20 cellular contexts compared by ENCODE assay signal in the genomic region with DNA sequence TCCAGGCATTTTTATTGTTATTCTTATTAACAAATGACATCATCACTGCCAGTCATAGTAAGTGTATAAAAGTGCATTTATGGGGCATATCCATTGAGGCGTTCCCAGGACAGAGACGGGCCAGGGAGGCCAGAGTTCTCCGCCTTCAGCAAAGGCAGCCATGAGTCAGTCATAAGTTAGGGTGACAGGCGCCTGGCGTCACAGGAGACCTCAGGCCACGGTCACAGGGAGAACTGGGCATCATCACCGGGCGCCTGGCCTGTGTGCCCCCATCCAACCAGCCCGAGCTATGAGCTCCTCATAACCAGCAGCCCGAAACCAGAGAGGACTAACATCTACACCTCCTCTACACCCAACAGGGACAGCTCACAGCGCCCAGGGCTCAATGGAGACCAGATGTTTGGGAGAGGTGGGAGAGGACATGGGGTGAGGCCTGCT.
DNase-seq lines count a peak whose midpoint lies in the region; ATAC-seq, FAIRE-seq and TF ChIP-seq lines count a peak whose summit lies in the region.
"Had no signal": no experiment of that assay in that cellular context is flagged by ENCODE, and none has a peak within 500 bp of the region (broad histone marks: within the 10 kb centered on the region; RNA-seq: fewer than 3 reads in every experiment).

No MANE protein-coding gene starts in this region.

- no peak for FAIRE-seq in kidney (lab: Jason Lieb, UNC)
- FAIRE-seq: endothelial cell of umbilical vein, GM18507 had no signal

- peaks cover 2 to 7% of the 10 kb centered on the region in 2 donors for H3K9me3 ChIP-seq in kidney (ENCODE audit: control insufficient read depth in 1 of 2, low read length in 2 of 2)
- no peaks in the 10 kb centered on the region for H3K9me3 ChIP-seq in suprapubic skin
- H3K9me3 ChIP-seq: thoracic aorta had no signal

- H3K36me3 ChIP-seq in kidney (ENCODE audit: control insufficient read depth in 1 of 2, insufficient read depth in 2 of 2, low read length in 2 of 2) (no peaks in the 10 kb centered on the region), suprapubic skin (no peaks in the 10 kb centered on the region)
- H3K36me3 ChIP-seq: brain microvascular endothelial cell, thoracic aorta had no signal

- H3K9ac ChIP-seq in kidney (ENCODE audit: low read length in 2 of 2), result no peak overlapping the region

- no peak for TF ChIP-seq EP300 in suprapubic skin (IDR thresholded peaks at IDR 0.05)

- peaks cover 25% of the 10 kb centered on the region for H3K27me3 ChIP-seq in suprapubic skin
- H3K27me3 ChIP-seq: brain microvascular endothelial cell had no signal

- no peak for TF ChIP-seq CTCF in kidney (IDR thresholded peaks at IDR 0.05; ENCODE audit: borderline replicate concordance, extremely low read depth, insufficient read depth)
- no peak for TF ChIP-seq CTCF in suprapubic skin (IDR thresholded peaks at IDR 0.05)

- 85% methylated on average over 11 of the region's 11 CpGs for WGBS in suprapubic skin

- no peak overlapping the region for H3K4me3 ChIP-seq in kidney (ENCODE audit: low read length in 2 of 2)
- no peak overlapping the region for H3K4me3 ChIP-seq in suprapubic skin
- H3K4me3 ChIP-seq: thoracic aorta had no signal

- DNase-seq in H4 (ENCODE audit: low spot score) (peak; percentile 31), RPMI7951 (ENCODE audit: low read depth) (peak; percentile 70), kidney (peak; percentile 48), suprapubic skin (ENCODE audit: low spot score in 2 of 2) (peak; percentile 48 to 56), NCI-H1436 treated with DMSO at 0.1 percent for 48 hours (lab: John Stamatoyannopoulos, UW) (no peak), DMS53 (lab: John Stamatoyannopoulos, UW) (no peak)
- DNase-seq: activated CD4-positive, alpha-beta memory T cell treated with anti-CD3 and anti-CD28 coated beads, Interleukin-2, amount 10 ng/mL, durations not matched to agents 7 days and 5 days; activated T-cell treated with anti-CD3 and anti-CD28 coated beads, Interleukin-2, amount 50 U/mL, for 4 hours; brain microvascular endothelial cell; cortex of kidney; foreskin fibroblast; kidney glomerular epithelial cell; midbrain; NCI-H2171; SHP77 treated with DMSO at 0.1 percent for 48 hours had no signal

- no peak overlapping the region for H3K27ac ChIP-seq in kidney (ENCODE audit: low read depth in 2 of 2, low read length in 2 of 2)
- no peak overlapping the region for H3K27ac ChIP-seq in suprapubic skin
- H3K27ac ChIP-seq: brain microvascular endothelial cell, thoracic aorta had no signal

- intact Hi-C loops in kidney (cut with DNase I), result no loop called here

- H3K4me1 ChIP-seq in kidney (ENCODE audit: control insufficient read depth in 1 of 2, insufficient read depth in 1 of 2, low read depth in 1 of 2, low read length in 2 of 2) (no peaks in the 10 kb centered on the region), suprapubic skin (peaks cover 7% of the 10 kb centered on the region)

- TF ChIP-seq POLR2A in suprapubic skin (IDR thresholded peaks at IDR 0.05), result no peak

- no peak for ATAC-seq in HG02623 (IDR thresholded peaks at IDR 0.05; ENCODE audit: unreplicated experiment)
- ATAC-seq: activated T-cell treated with anti-CD3 and anti-CD28 coated beads, Interleukin-2, amount 50 U/mL, for 4 hours; T-cell had no signal

Comparison
In these comparisons a context has a peak if more than half of its experiments do, and no peak if none do; other contexts are left out.
1. DNase-seq: peak in H4 (single experiment), RPMI7951 (single experiment), kidney (single experiment) and suprapubic skin (2 of 2); none in NCI-H1436 treated with DMSO at 0.1 percent for 48 hours (single experiment) and DMS53 (single experiment).